24 cellular contexts compared by ENCODE assay signal in the genomic region with DNA sequence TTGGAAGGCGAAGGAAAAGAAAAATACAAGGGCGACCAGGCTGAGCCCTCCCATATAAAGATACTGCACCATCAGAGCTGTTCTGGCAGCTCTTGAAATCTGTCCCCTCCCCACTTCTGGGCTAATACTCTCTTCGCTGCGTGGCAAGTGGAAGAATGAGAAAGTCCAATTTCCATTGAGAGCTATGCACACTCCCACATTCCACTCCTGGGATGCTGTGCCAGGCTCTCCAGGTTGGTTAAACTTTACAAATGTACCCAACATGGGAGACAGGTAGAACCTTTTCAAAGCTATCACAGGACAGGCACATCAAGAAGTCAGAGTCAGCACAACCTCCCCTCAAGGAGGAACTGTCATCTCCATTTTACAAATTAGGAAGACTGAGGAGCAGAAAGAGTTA.
DNase-seq lines count a peak whose midpoint lies in the region; ATAC-seq and TF ChIP-seq lines count a peak whose summit lies in the region.
"Had no signal": no experiment of that assay in that cellular context is flagged by ENCODE, and none has a peak within 500 bp of the region (broad histone marks: within the 10 kb centered on the region; RNA-seq: fewer than 3 reads in every experiment).

No MANE protein-coding gene starts in this region.

- H3K36me3 ChIP-seq in neutrophil: peaks cover 9% of the 10 kb centered on the region

- H3K27ac ChIP-seq in dorsolateral prefrontal cortex: peak overlapping the region in 52 of 59 donors; percentile 1 to 99 (median 94)
- peak overlapping the region; percentile 66 for H3K27ac ChIP-seq in neutrophil
- H3K27ac ChIP-seq: 22Rv1, BLaER1, KMS-11 had no signal

- CTCF ChIA-PET in activated naive CD4-positive, alpha-beta T cell treated with anti-CD3 and anti-CD28 coated beads for 36 hours (lab: Charles Lee): no interaction called here
- CTCF ChIA-PET in activated CD4-positive, alpha-beta memory T cell treated with anti-CD3 and anti-CD28 coated beads for 36 hours (lab: Charles Lee): interaction anchor here (1.1 kb wide), 1 partner anchor 156 kb away, joined by 3 read pairs; no protein-coding TSS in a partner anchor

- no peaks in the 10 kb centered on the region for H3K9me3 ChIP-seq in neutrophil
- H3K9me3 ChIP-seq: BLaER1 had no signal

- H3K4me3 ChIP-seq in dorsolateral prefrontal cortex: peak overlapping the region in 2 of 59 donors; percentile 7 to 34
- H3K4me3 ChIP-seq in neutrophil (ENCODE audit: low read depth in 1 of 2, low read length in 1 of 2): no peak overlapping the region
- H3K4me3 ChIP-seq: BLaER1 had no signal

- no peak overlapping the region for H3K4me3 Mint-ChIP-seq in activated naive CD4-positive, alpha-beta T cell treated with anti-CD3 and anti-CD28 coated beads, Interleukin-2, amount 50 U/mL, for 24 hours
- no peak overlapping the region for H3K4me3 Mint-ChIP-seq in activated naive CD4-positive, alpha-beta T cell treated with anti-CD3 and anti-CD28 coated beads for 36 hours
- no peak overlapping the region for H3K4me3 Mint-ChIP-seq in activated CD4-positive, alpha-beta memory T cell treated with anti-CD3 and anti-CD28 coated beads for 36 hours
- H3K4me3 Mint-ChIP-seq: CD8-positive, alpha-beta T cell had no signal

- DNase-seq in activated naive CD4-positive, alpha-beta T cell treated with anti-CD3 and anti-CD28 coated beads for 36 hours: no peak
- DNase-seq in dorsolateral prefrontal cortex (no peak), NCI-H82 treated with DMSO at 0.1 percent for 48 hours (lab: John Stamatoyannopoulos, UW; ENCODE audit: unreplicated experiment) (no peak), NCI-H526 (lab: John Stamatoyannopoulos, UW) (no peak)
- no peak for DNase-seq in activated CD4-positive, alpha-beta memory T cell treated with anti-CD3 and anti-CD28 coated beads for 36 hours
- DNase-seq: ACHN; CD8-positive, alpha-beta T cell; DMS53; GDM1; H7; IMR-90; NCI-H1105; NCI-H146; NCI-H2029; NCI-H226; NCI-H510A treated with DMSO at 0.1 percent for 48 hours; NCI-H774 had no signal

- H3K27me3 ChIP-seq in dorsolateral prefrontal cortex: no peaks in the 10 kb centered on the region
- no peaks in the 10 kb centered on the region for H3K27me3 ChIP-seq in neutrophil
- H3K27me3 ChIP-seq: BLaER1 had no signal

- H3K9me3 Mint-ChIP-seq in activated naive CD4-positive, alpha-beta T cell treated with anti-CD3 and anti-CD28 coated beads, Interleukin-2, amount 50 U/mL, for 24 hours: no peaks in the 10 kb centered on the region
- no peaks in the 10 kb centered on the region for H3K9me3 Mint-ChIP-seq in activated naive CD4-positive, alpha-beta T cell treated with anti-CD3 and anti-CD28 coated beads for 36 hours
- no peaks in the 10 kb centered on the region for H3K9me3 Mint-ChIP-seq in activated CD4-positive, alpha-beta memory T cell treated with anti-CD3 and anti-CD28 coated beads for 36 hours
- H3K9me3 Mint-ChIP-seq: CD8-positive, alpha-beta T cell had no signal

- H3K4me1 Mint-ChIP-seq in activated naive CD4-positive, alpha-beta T cell treated with anti-CD3 and anti-CD28 coated beads, Interleukin-2, amount 50 U/mL, for 24 hours: peaks cover 89% of the 10 kb centered on the region
- H3K4me1 Mint-ChIP-seq in activated naive CD4-positive, alpha-beta T cell treated with anti-CD3 and anti-CD28 coated beads for 36 hours (ENCODE audit: low read depth): peaks cover 83% of the 10 kb centered on the region
- H3K4me1 Mint-ChIP-seq in activated CD4-positive, alpha-beta memory T cell treated with anti-CD3 and anti-CD28 coated beads for 36 hours (ENCODE audit: low read depth): peaks cover 90% of the 10 kb centered on the region

- peaks cover 50 to 60% of the 10 kb centered on the region in 2 experiments for H3K4me1 ChIP-seq in neutrophil (ENCODE audit: control insufficient read depth in 1 of 2, insufficient read depth in 1 of 2, low read depth in 1 of 2, low read length in 1 of 2)

- H3K36me3 Mint-ChIP-seq in activated naive CD4-positive, alpha-beta T cell treated with anti-CD3 and anti-CD28 coated beads, Interleukin-2, amount 50 U/mL, for 24 hours: peaks cover 4% of the 10 kb centered on the region
- H3K36me3 Mint-ChIP-seq in activated naive CD4-positive, alpha-beta T cell treated with anti-CD3 and anti-CD28 coated beads for 36 hours (ENCODE audit: low read depth): peaks cover 13% of the 10 kb centered on the region
- H3K36me3 Mint-ChIP-seq in activated CD4-positive, alpha-beta memory T cell treated with anti-CD3 and anti-CD28 coated beads for 36 hours: peaks cover 11% of the 10 kb centered on the region

- peak overlapping the region; percentile 63 for H3K27ac Mint-ChIP-seq in activated naive CD4-positive, alpha-beta T cell treated with anti-CD3 and anti-CD28 coated beads, Interleukin-2, amount 50 U/mL, for 24 hours
- H3K27ac Mint-ChIP-seq in activated naive CD4-positive, alpha-beta T cell treated with anti-CD3 and anti-CD28 coated beads for 36 hours: no peak overlapping the region
- no peak overlapping the region for H3K27ac Mint-ChIP-seq in activated CD4-positive, alpha-beta memory T cell treated with anti-CD3 and anti-CD28 coated beads for 36 hours
- H3K27ac Mint-ChIP-seq: CD8-positive, alpha-beta T cell had no signal

- intact Hi-C loops in activated naive CD4-positive, alpha-beta T cell treated with anti-CD3 and anti-CD28 coated beads for 36 hours (cut with micrococcal nuclease): no loop called here
- intact Hi-C loops in dorsolateral prefrontal cortex (cut with DNase I): loop anchor here (5.0 to 10.0 kb wide), 3 partner anchors 64 to 108 kb away; a partner anchor contains a TSS
- intact Hi-C loops in activated CD4-positive, alpha-beta memory T cell treated with anti-CD3 and anti-CD28 coated beads for 36 hours (cut with micrococcal nuclease): no loop called here

- no peak for ATAC-seq in GM21515 (IDR thresholded peaks at IDR 0.05; ENCODE audit: unreplicated experiment)
- ATAC-seq: CD8-positive, alpha-beta T cell; Panc1 had no signal

- POLR2A ChIA-PET in activated CD4-positive, alpha-beta memory T cell treated with anti-CD3 and anti-CD28 coated beads for 36 hours (lab: Charles Lee): no interaction called here

- no peaks in the 10 kb centered on the region for H3K27me3 Mint-ChIP-seq in activated naive CD4-positive, alpha-beta T cell treated with anti-CD3 and anti-CD28 coated beads, Interleukin-2, amount 50 U/mL, for 24 hours
- H3K27me3 Mint-ChIP-seq in activated naive CD4-positive, alpha-beta T cell treated with anti-CD3 and anti-CD28 coated beads for 36 hours (ENCODE audit: low read depth): no peaks in the 10 kb centered on the region
- H3K27me3 Mint-ChIP-seq in activated CD4-positive, alpha-beta memory T cell treated with anti-CD3 and anti-CD28 coated beads for 36 hours: no peaks in the 10 kb centered on the region

- TF ChIP-seq CTCF in dorsolateral prefrontal cortex (IDR thresholded peaks at IDR 0.05 in 54 of 56, conservative IDR thresholded peaks at IDR 0.05 in 2 of 56; ENCODE audit: low read depth in 1 of 56, partially characterized antibody in 56 of 56): no peak
- no peak for TF ChIP-seq CTCF in neutrophil (IDR thresholded peaks at IDR 0.05)

Comparison
In these comparisons a context has a peak if more than half of its experiments do, and no peak if none do; other contexts are left out.
1. intact Hi-C loops: an anchor here in dorsolateral prefrontal cortex (5.0 to 10.0 kb wide); none called in activated naive CD4-positive, alpha-beta T cell treated with anti-CD3 and anti-CD28 coated beads for 36 hours and activated CD4-positive, alpha-beta memory T cell treated with anti-CD3 and anti-CD28 coated beads for 36 hours.